Comparison of ENCODE assay signal across 2 cellular contexts in the genomic region with DNA sequence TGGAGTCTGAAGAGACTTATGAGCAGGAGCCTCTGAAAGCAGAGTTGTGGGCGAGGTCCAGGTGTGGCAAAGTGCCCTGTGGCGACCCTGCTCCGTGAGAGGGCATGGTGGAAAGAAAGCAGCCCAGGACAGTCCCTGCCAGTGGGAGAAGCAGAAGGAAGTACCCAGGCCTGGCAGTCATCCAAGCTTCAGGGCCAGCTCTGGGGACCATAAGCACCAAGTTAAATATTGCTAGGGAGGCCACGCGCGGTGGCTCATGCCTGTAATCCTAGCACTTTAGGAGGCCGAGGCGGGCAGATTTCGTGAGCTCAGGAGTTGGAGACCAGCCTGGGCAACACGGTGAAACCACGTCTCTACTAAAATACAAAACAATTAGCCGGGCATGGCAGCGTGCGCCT.
TF ChIP-seq lines count a peak whose summit lies in the region.

No MANE protein-coding gene starts in this region.

TF ChIP-seq in A549, 52 proteins besides CTCF, POLR2A, EP300 and RAD21:
- TF ChIP-seq HMGXB4 (CRISPR knock-in tag; IDR thresholded peaks at IDR 0.05; ENCODE audit: borderline replicate concordance) = no peak
- no peak for TF ChIP-seq EHF (CRISPR knock-in tag; IDR thresholded peaks at IDR 0.05)
- TF ChIP-seq MAX (IDR thresholded peaks at IDR 0.05) = no peak
- TF ChIP-seq SMC3 (IDR thresholded peaks at IDR 0.05) = no peak
- TF ChIP-seq ESRRA (IDR thresholded peaks at IDR 0.05; ENCODE audit: borderline replicate concordance, low read length) = no peak
- no peak for TF ChIP-seq CHD2 (IDR thresholded peaks at IDR 0.05; ENCODE audit: low read length, partially characterized antibody)
- TF ChIP-seq, protein P1, sequence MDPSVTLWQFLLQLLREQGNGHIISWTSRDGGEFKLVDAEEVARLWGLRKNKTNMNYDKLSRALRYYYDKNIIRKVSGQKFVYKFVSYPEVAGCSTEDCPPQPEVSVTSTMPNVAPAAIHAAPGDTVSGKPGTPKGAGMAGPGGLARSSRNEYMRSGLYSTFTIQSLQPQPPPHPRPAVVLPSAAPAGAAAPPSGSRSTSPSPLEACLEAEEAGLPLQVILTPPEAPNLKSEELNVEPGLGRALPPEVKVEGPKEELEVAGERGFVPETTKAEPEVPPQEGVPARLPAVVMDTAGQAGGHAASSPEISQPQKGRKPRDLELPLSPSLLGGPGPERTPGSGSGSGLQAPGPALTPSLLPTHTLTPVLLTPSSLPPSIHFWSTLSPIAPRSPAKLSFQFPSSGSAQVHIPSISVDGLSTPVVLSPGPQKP (IDR thresholded peaks at IDR 0.05; ENCODE audit: low read depth, low read length) = no peak
- no peak for TF ChIP-seq KDM1A (IDR thresholded peaks at IDR 0.05; ENCODE audit: low read depth)
- TF ChIP-seq RARB (CRISPR knock-in tag; IDR thresholded peaks at IDR 0.05) = no peak
- TF ChIP-seq POLR2AphosphoS2 (conservative IDR thresholded peaks at IDR 0.05; ENCODE audit: low read length) = no peak
- no peak for TF ChIP-seq REST (IDR thresholded peaks at IDR 0.05)
- TF ChIP-seq ZNF302 (CRISPR knock-in tag; IDR thresholded peaks at IDR 0.05) = no peak

TF ChIP-seq in HepG2, 621 proteins besides CTCF, POLR2A, EP300 and RAD21 (continues in another document):
- TF ChIP-seq ZNF639 (CRISPR knock-in tag; conservative IDR thresholded peaks at IDR 0.05) (no peak), RELA (CRISPR knock-in tag; IDR thresholded peaks at IDR 0.05) (no peak), FOXJ3 (CRISPR knock-in tag; IDR thresholded peaks at IDR 0.05; ENCODE audit: borderline replicate concordance) (no peak), ZNF24 (IDR thresholded peaks at IDR 0.05) (no peak), SUZ12 (IDR thresholded peaks at IDR 0.05; ENCODE audit: low read depth, low read length) (no peak), DBP (CRISPR knock-in tag; IDR thresholded peaks at IDR 0.05; ENCODE audit: not compliant biosample characterization) (no peak), MEIS1 (CRISPR knock-in tag; IDR thresholded peaks at IDR 0.05; ENCODE audit: borderline replicate concordance) (no peak), HNF1B (CRISPR knock-in tag; IDR thresholded peaks at IDR 0.05) (peak; percentile 69; the same call in 1 of the 2 replicates), FOSL2 (CRISPR knock-in tag; IDR thresholded peaks at IDR 0.05) (no peak), NAIF1 (CRISPR knock-in tag; IDR thresholded peaks at IDR 0.05; ENCODE audit: borderline replicate concordance) (peak; percentile 29; the same call in 1 of the 2 replicates), KMT2B (CRISPR knock-in tag; IDR thresholded peaks at IDR 0.05) (no peak), AGO2 (optimal IDR thresholded peaks at IDR 0.05; ENCODE audit: low read depth, low read length) (no peak), ZNF747 (CRISPR knock-in tag; IDR thresholded peaks at IDR 0.05; ENCODE audit: borderline replicate concordance) (no peak)
- TF ChIP-seq, protein P2, sequence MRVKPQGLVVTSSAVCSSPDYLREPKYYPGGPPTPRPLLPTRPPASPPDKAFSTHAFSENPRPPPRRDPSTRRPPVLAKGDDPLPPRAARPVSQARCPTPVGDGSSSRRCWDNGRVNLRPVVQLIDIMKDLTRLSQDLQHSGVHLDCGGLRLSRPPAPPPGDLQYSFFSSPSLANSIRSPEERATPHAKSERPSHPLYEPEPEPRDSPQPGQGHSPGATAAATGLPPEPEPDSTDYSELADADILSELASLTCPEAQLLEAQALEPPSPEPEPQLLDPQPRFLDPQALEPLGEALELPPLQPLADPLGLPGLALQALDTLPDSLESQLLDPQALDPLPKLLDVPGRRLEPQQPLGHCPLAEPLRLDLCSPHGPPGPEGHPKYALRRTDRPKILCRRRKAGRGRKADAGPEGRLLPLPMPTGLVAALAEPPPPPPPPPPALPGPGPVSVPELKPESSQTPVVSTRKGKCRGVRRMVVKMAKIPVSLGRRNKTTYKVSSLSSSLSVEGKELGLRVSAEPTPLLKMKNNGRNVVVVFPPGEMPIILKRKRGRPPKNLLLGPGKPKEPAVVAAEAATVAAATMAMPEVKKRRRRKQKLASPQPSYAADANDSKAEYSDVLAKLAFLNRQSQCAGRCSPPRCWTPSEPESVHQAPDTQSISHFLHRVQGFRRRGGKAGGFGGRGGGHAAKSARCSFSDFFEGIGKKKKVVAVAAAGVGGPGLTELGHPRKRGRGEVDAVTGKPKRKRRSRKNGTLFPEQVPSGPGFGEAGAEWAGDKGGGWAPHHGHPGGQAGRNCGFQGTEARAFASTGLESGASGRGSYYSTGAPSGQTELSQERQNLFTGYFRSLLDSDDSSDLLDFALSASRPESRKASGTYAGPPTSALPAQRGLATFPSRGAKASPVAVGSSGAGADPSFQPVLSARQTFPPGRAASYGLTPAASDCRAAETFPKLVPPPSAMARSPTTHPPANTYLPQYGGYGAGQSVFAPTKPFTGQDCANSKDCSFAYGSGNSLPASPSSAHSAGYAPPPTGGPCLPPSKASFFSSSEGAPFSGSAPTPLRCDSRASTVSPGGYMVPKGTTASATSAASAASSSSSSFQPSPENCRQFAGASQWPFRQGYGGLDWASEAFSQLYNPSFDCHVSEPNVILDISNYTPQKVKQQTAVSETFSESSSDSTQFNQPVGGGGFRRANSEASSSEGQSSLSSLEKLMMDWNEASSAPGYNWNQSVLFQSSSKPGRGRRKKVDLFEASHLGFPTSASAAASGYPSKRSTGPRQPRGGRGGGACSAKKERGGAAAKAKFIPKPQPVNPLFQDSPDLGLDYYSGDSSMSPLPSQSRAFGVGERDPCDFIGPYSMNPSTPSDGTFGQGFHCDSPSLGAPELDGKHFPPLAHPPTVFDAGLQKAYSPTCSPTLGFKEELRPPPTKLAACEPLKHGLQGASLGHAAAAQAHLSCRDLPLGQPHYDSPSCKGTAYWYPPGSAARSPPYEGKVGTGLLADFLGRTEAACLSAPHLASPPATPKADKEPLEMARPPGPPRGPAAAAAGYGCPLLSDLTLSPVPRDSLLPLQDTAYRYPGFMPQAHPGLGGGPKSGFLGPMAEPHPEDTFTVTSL (CRISPR knock-in tag; IDR thresholded peaks at IDR 0.05; ENCODE audit: borderline replicate concordance) = 0 out of 2 replicates have a peak, but pooled peaks have one; percentile 27
- TF ChIP-seq, protein P3, sequence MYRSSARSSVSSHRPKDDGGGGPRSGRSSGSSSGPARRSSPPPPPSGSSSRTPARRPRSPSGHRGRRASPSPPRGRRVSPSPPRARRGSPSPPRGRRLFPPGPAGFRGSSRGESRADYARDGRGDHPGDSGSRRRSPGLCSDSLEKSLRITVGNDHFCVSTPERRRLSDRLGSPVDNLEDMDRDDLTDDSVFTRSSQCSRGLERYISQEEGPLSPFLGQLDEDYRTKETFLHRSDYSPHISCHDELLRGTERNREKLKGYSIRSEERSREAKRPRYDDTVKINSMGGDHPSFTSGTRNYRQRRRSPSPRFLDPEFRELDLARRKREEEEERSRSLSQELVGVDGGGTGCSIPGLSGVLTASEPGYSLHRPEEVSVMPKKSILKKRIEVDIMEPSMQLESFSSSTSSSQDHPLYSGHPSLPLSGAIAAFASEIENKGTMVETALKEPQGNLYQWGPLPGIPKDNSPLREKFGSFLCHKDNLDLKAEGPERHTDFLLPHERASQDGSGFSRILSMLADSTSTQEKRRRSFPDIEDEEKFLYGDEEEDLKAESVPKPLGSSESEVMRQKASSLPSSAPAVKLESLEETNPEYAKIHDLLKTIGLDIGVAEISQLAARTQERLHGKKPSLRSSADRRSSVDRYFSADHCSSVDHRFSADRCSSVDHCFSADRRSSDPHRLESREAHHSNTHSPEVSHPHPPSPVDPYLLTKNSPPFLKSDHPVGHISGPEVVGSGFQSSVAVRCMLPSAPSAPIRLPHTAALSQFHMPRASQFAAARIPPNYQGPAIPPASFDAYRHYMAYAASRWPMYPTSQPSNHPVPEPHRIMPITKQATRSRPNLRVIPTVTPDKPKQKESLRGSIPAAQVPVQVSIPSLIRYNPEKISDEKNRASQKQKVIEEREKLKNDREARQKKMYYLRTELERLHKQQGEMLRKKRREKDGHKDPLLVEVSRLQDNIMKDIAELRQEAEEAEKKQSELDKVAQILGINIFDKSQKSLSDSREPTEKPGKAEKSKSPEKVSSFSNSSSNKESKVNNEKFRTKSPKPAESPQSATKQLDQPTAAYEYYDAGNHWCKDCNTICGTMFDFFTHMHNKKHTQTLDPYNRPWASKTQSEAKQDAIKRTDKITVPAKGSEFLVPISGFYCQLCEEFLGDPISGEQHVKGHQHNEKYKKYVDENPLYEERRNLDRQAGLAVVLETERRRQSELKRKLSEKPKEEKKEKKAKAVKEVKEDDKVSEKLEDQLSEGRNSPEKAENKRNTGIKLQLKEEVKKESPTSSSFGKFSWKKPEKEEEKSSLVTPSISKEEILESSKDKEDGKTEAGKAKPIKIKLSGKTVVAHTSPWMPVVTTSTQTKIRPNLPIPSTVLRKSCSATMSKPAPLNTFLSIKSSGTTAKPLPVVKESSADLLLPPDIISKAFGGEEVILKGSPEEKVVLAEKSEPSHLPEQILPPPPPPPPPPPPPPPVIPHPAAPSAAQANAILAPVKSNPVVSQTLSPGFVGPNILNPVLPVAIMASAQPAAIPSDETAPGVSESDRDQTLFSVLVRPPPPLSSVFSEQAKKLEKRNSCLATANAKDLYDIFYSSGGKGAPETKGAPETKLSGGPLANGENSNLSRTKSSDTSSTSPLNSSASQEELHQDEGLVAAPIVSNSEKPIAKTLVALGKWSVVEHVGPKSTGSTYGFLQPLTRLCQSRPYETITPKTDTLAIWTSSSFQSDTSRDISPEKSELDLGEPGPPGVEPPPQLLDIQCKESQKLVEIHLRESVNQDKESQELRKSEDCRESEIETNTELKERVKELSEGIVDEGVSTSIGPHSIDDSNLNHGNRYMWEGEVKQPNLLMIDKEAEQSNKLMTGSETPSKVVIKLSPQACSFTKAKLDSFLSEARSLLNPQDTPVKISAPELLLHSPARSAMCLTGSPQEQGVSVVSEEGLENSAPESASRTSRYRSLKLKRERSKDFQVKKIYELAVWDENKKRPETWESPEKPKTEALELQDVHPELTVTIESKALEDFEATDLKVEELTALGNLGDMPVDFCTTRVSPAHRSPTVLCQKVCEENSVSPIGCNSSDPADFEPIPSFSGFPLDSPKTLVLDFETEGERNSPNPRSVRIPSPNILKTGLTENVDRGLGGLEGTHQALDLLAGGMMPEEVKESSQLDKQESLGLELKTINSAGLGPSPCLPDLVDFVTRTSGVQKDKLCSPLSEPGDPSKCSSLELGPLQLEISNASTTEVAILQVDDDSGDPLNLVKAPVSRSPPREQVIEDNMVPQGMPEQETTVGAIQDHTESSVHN (CRISPR knock-in tag; IDR thresholded peaks at IDR 0.05) = no peak
- TF ChIP-seq, protein P4, sequence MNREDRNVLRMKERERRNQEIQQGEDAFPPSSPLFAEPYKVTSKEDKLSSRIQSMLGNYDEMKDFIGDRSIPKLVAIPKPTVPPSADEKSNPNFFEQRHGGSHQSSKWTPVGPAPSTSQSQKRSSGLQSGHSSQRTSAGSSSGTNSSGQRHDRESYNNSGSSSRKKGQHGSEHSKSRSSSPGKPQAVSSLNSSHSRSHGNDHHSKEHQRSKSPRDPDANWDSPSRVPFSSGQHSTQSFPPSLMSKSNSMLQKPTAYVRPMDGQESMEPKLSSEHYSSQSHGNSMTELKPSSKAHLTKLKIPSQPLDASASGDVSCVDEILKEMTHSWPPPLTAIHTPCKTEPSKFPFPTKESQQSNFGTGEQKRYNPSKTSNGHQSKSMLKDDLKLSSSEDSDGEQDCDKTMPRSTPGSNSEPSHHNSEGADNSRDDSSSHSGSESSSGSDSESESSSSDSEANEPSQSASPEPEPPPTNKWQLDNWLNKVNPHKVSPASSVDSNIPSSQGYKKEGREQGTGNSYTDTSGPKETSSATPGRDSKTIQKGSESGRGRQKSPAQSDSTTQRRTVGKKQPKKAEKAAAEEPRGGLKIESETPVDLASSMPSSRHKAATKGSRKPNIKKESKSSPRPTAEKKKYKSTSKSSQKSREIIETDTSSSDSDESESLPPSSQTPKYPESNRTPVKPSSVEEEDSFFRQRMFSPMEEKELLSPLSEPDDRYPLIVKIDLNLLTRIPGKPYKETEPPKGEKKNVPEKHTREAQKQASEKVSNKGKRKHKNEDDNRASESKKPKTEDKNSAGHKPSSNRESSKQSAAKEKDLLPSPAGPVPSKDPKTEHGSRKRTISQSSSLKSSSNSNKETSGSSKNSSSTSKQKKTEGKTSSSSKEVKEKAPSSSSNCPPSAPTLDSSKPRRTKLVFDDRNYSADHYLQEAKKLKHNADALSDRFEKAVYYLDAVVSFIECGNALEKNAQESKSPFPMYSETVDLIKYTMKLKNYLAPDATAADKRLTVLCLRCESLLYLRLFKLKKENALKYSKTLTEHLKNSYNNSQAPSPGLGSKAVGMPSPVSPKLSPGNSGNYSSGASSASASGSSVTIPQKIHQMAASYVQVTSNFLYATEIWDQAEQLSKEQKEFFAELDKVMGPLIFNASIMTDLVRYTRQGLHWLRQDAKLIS (CRISPR knock-in tag; IDR thresholded peaks at IDR 0.05) = no peak
- TF ChIP-seq, protein P5, sequence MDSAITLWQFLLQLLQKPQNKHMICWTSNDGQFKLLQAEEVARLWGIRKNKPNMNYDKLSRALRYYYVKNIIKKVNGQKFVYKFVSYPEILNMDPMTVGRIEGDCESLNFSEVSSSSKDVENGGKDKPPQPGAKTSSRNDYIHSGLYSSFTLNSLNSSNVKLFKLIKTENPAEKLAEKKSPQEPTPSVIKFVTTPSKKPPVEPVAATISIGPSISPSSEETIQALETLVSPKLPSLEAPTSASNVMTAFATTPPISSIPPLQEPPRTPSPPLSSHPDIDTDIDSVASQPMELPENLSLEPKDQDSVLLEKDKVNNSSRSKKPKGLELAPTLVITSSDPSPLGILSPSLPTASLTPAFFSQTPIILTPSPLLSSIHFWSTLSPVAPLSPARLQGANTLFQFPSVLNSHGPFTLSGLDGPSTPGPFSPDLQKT (CRISPR knock-in tag; IDR thresholded peaks at IDR 0.05; ENCODE audit: borderline replicate concordance) = no peak
